In the genomic region with DNA sequence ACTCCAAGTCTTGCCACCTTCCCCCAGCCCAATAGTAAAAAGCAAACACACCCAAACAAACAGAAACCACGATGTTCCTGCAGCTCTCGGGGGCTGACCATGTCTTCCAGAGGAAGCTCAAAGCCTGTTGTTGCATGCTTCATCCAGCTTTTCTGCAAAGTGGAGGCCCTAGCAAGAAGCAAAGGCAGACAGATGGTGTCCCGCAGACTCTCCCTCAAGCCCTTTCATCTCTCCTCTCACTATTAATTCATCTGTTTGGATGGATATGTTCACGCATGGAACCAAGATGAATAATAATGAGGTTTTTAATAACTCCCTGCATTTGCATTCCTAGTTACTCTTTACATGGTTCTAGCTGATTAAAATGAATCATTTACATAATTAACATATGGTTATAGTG, we compare ENCODE assay signal across 1 cellular context.
TF ChIP-seq lines count a peak whose summit lies in the region.

No MANE protein-coding gene starts in this region.

TF ChIP-seq in SK-N-SH, 30 proteins besides CTCF, POLR2A, EP300 and RAD21 (continued from another document):
- no peak for TF ChIP-seq REST (IDR thresholded peaks at IDR 0.05; ENCODE audit: low read depth, low read length)
- no peak for TF ChIP-seq TEAD4 (IDR thresholded peaks at IDR 0.05; ENCODE audit: borderline replicate concordance, insufficient read depth)
- no peak for TF ChIP-seq MEF2A (IDR thresholded peaks at IDR 0.05; ENCODE audit: borderline replicate concordance, low read depth)
- TF ChIP-seq GABPA (IDR thresholded peaks at IDR 0.05; ENCODE audit: low read depth), result no peak
- no peak for TF ChIP-seq SIN3A (IDR thresholded peaks at IDR 0.05; ENCODE audit: borderline replicate concordance, low read depth, low read length)
- TF ChIP-seq NRF1 (IDR thresholded peaks at IDR 0.05; ENCODE audit: low read depth, low read length), result no peak
- TF ChIP-seq MXI1 (IDR thresholded peaks at IDR 0.05; ENCODE audit: low read depth, low read length), result no peak
- TF ChIP-seq USF2 (IDR thresholded peaks at IDR 0.05; ENCODE audit: borderline replicate concordance, low read depth, low read length), result no peak
- no peak for TF ChIP-seq POLR2AphosphoS5 (IDR thresholded peaks at IDR 0.05; ENCODE audit: low read depth, low read length)
- TF ChIP-seq SMC3 (IDR thresholded peaks at IDR 0.05; ENCODE audit: low read depth, low read length), result no peak
- no peak for TF ChIP-seq USF1 (IDR thresholded peaks at IDR 0.05; ENCODE audit: borderline replicate concordance, low read depth)
